In the genomic region with DNA sequence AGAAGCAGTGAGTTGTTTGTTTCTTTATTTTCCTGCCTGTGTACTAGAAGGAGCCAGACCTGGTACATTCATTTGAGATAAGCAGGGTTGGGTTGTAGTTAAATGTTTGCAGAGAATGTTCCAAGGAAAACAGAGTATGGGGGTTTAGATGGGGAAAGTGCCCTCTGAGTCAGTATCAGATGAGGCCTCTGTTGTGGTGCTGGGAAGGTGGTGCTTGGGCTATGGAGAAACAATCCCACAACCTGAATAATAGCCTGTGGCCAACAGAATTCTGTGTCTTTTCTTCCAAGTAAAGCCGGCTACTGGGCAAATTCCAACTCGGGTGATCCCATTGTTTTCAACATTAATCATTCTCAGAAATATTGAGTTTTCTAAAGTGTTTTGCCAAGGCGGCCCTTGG, we compare ENCODE assay signal across 18 cellular contexts.
A peak's percentile ranks its signal among the peaks of the same experiment; 100 is the strongest.
DNase-seq lines count a peak whose midpoint lies in the region; ATAC-seq, FAIRE-seq and TF ChIP-seq lines count a peak whose summit lies in the region.
"Had no signal": no experiment of that assay in that cellular context is flagged by ENCODE, and none has a peak within 500 bp of the region (broad histone marks: within the 10 kb centered on the region; RNA-seq: fewer than 3 reads in every experiment).

No MANE protein-coding gene starts in this region.

- no peaks in the 10 kb centered on the region for H3K36me3 Mint-ChIP-seq in MCF 10A (ENCODE audit: insufficient read depth, unreplicated experiment)
- no peaks in the 10 kb centered on the region for H3K36me3 Mint-ChIP-seq in activated CD4-positive, alpha-beta memory T cell treated with anti-CD3 and anti-CD28 coated beads, Interleukin-2, amount 10 ng/mL, durations not matched to agents 7 days and 5 days (ENCODE audit: low read depth)
- no peaks in the 10 kb centered on the region for H3K36me3 Mint-ChIP-seq in WTC11
- H3K36me3 Mint-ChIP-seq: CD8-positive, alpha-beta T cell; IgD-negative memory B cell had no signal

- H3K9me3 ChIP-seq in breast epithelium (no peaks in the 10 kb centered on the region), endothelial cell of umbilical vein (replicated peaks; ENCODE audit: control insufficient read depth, insufficient read depth, low read length) (no peaks in the 10 kb centered on the region)
- H3K9me3 ChIP-seq: BLaER1, HAP-1 had no signal

- intact Hi-C loops in MCF 10A (cut with micrococcal nuclease), result no loop called here
- intact Hi-C loops in breast epithelium (cut with DNase I; ENCODE audit: low total_unique reads), result no loop called here
- intact Hi-C loops in endothelial cell of umbilical vein (cut with micrococcal nuclease), result no loop called here

- no peak overlapping the region for H2AFZ ChIP-seq in endothelial cell of umbilical vein (ENCODE audit: low read depth, low read length)

- peak; percentile 74 for FAIRE-seq in endothelial cell of umbilical vein (lab: Jason Lieb, UNC)
- FAIRE-seq: G401.6 had no signal

- H3K4me2 ChIP-seq in endothelial cell of umbilical vein (ENCODE audit: insufficient read depth, low read length), result no peak overlapping the region
- H3K4me2 ChIP-seq: BLaER1 had no signal

- no peak for ATAC-seq in WTC11
- ATAC-seq: CD8-positive, alpha-beta T cell; PC-3 had no signal

- H3K4me1 Mint-ChIP-seq in MCF 10A (ENCODE audit: insufficient read depth, unreplicated experiment) (peaks cover 27% of the 10 kb centered on the region), WTC11 (peaks cover 5% of the 10 kb centered on the region)
- H3K4me1 Mint-ChIP-seq in activated CD4-positive, alpha-beta memory T cell treated with anti-CD3 and anti-CD28 coated beads, Interleukin-2, amount 10 ng/mL, durations not matched to agents 7 days and 5 days, result no peaks in the 10 kb centered on the region

- H3K9ac ChIP-seq in endothelial cell of umbilical vein (replicated peaks; ENCODE audit: extremely low read depth, insufficient read depth, low read length), result no peak overlapping the region
- H3K9ac ChIP-seq: BLaER1 had no signal

- POLR2A ChIA-PET in MCF 10A (lab: Yijun Ruan, JAX) (interaction anchor here (0.6 to 1.6 kb wide), 2 partner anchors 110 to 292 kb away, joined by 4 to 7 read pairs; partner anchors contain the start of gene RNF144B), endothelial cell of umbilical vein (lab: Charles Lee) (no interaction called here), WTC11 (lab: Charles Lee) (no interaction called here)
- POLR2A ChIA-PET in activated CD4-positive, alpha-beta memory T cell treated with anti-CD3 and anti-CD28 coated beads, Interleukin-2, amount 10 ng/mL, durations not matched to agents 7 days and 5 days (lab: Charles Lee), result no interaction called here

- H3K9me1 ChIP-seq in endothelial cell of umbilical vein (replicated peaks; ENCODE audit: control insufficient read depth, extremely low read depth, insufficient read depth, low read length), result no peaks in the 10 kb centered on the region

- H3K4me3 Mint-ChIP-seq in MCF 10A (ENCODE audit: unreplicated experiment) (no peak overlapping the region), WTC11 (no peak overlapping the region)
- no peak overlapping the region for H3K4me3 Mint-ChIP-seq in activated CD4-positive, alpha-beta memory T cell treated with anti-CD3 and anti-CD28 coated beads, Interleukin-2, amount 10 ng/mL, durations not matched to agents 7 days and 5 days
- H3K4me3 Mint-ChIP-seq: CD8-positive, alpha-beta T cell; IgD-negative memory B cell had no signal

- no peak overlapping the region for H3K27ac Mint-ChIP-seq in MCF 10A (ENCODE audit: low read depth, unreplicated experiment)
- H3K27ac Mint-ChIP-seq in activated CD4-positive, alpha-beta memory T cell treated with anti-CD3 and anti-CD28 coated beads, Interleukin-2, amount 10 ng/mL, durations not matched to agents 7 days and 5 days, result no peak overlapping the region
- H3K27ac Mint-ChIP-seq in WTC11, result no peak overlapping the region
- H3K27ac Mint-ChIP-seq: CD8-positive, alpha-beta T cell; IgD-negative memory B cell had no signal

- H3K4me3 ChIP-seq in breast epithelium, result no peak overlapping the region
- no peak overlapping the region for H3K4me3 ChIP-seq in endothelial cell of umbilical vein (replicated peaks in 1 of 3; ENCODE audit: insufficient read depth in 1 of 3, low read depth in 1 of 3, low read length in 3 of 3)
- H3K4me3 ChIP-seq: BLaER1, HAP-1 had no signal

- TF ChIP-seq CTCF in MCF 10A (IDR thresholded peaks at IDR 0.05; ENCODE audit: unreplicated experiment) (no peak), breast epithelium (IDR thresholded peaks at IDR 0.05) (no peak), endothelial cell of umbilical vein (IDR thresholded peaks at IDR 0.05; ENCODE audit: extremely low read depth in 1 of 2, insufficient read depth in 1 of 2, low read depth in 1 of 2, low read length in 2 of 2) (no peak), WTC11 (IDR thresholded peaks at IDR 0.05) (no peak)

- peak; percentile 31 for DNase-seq in MCF 10A (ENCODE audit: unreplicated experiment)
- no peak for DNase-seq in breast epithelium (ENCODE audit: low spot score in 2 of 2)
- DNase-seq in endothelial cell of umbilical vein (ENCODE audit: low read depth, low spot score), result peak; percentile 72
- peak; percentile 66 for DNase-seq in kidney tubule cell (ENCODE audit: low spot score)
- no peak for DNase-seq in SKM-1 treated with dmso at 0.1 percent for 144 hours (lab: John Stamatoyannopoulos, UW; ENCODE audit: unreplicated experiment)
- no peak for DNase-seq in NK-92 (lab: John Stamatoyannopoulos, UW; ENCODE audit: unreplicated experiment)
- no peak for DNase-seq in activated CD4-positive, alpha-beta memory T cell treated with anti-CD3 and anti-CD28 coated beads, Interleukin-2, amount 10 ng/mL, durations not matched to agents 7 days and 5 days
- DNase-seq in WTC11 (ENCODE audit: low spot score), result no peak
- DNase-seq: CD8-positive, alpha-beta T cell; DMS79 treated with DMSO at 0.1 percent for 48 hours; Kasumi-1; NCI-H187 treated with DMSO at 0.1 percent for 48 hours; NCI-H345; PC-3 had no signal

- H3K27ac ChIP-seq in breast epithelium, result peak overlapping the region in 1 of 2 donors; percentile 26
- no peak overlapping the region for H3K27ac ChIP-seq in endothelial cell of umbilical vein (ENCODE audit: insufficient read depth, low read depth, low read length)
- H3K27ac ChIP-seq: BLaER1 had no signal

- no peaks in the 10 kb centered on the region for H4K20me1 ChIP-seq in endothelial cell of umbilical vein (replicated peaks; ENCODE audit: control insufficient read depth, extremely low read depth, insufficient read depth, low read length)
- H4K20me1 ChIP-seq: BLaER1 had no signal

- H3K36me3 ChIP-seq in breast epithelium (no peaks in the 10 kb centered on the region), endothelial cell of umbilical vein (ENCODE audit: control insufficient read depth in 2 of 2, extremely low read depth in 1 of 2, insufficient read depth in 2 of 2, low read length in 2 of 2) (no peaks in the 10 kb centered on the region)
- H3K36me3 ChIP-seq: BLaER1, HAP-1 had no signal

- BruUV-seq in MCF 10A (replicated peaks; lab: Mats Ljungman, UMichigan) (no TSS peak), endothelial cell of umbilical vein (replicated peaks; lab: Mats Ljungman, UMichigan) (no TSS peak)

- TF ChIP-seq POLR2A in breast epithelium (IDR thresholded peaks at IDR 0.05) (no peak), endothelial cell of umbilical vein (IDR thresholded peaks at IDR 0.05; ENCODE audit: low read depth, low read length) (no peak)

- H3K27me3 Mint-ChIP-seq in MCF 10A (ENCODE audit: insufficient read depth, unreplicated experiment) (no peaks in the 10 kb centered on the region), WTC11 (ENCODE audit: low read depth) (no peaks in the 10 kb centered on the region; the same call in 1 of the 2 replicates)
- peaks cover 28% of the 10 kb centered on the region for H3K27me3 Mint-ChIP-seq in activated CD4-positive, alpha-beta memory T cell treated with anti-CD3 and anti-CD28 coated beads, Interleukin-2, amount 10 ng/mL, durations not matched to agents 7 days and 5 days
- H3K27me3 Mint-ChIP-seq: IgD-negative memory B cell had no signal

- H3K4me1 ChIP-seq in breast epithelium (peaks cover 0 to 4% of the 10 kb centered on the region in 2 donors), endothelial cell of umbilical vein (ENCODE audit: control insufficient read depth, extremely low read depth, insufficient read depth, low read length) (peaks cover 15% of the 10 kb centered on the region)
- H3K4me1 ChIP-seq: BLaER1, HAP-1 had no signal

- H3K79me2 ChIP-seq in endothelial cell of umbilical vein (ENCODE audit: control insufficient read depth, insufficient read depth, low read length), result no peaks in the 10 kb centered on the region

- H3K9me3 Mint-ChIP-seq in MCF 10A (ENCODE audit: unreplicated experiment) (no peaks in the 10 kb centered on the region), WTC11 (no peaks in the 10 kb centered on the region)
- H3K9me3 Mint-ChIP-seq in activated CD4-positive, alpha-beta memory T cell treated with anti-CD3 and anti-CD28 coated beads, Interleukin-2, amount 10 ng/mL, durations not matched to agents 7 days and 5 days, result no peaks in the 10 kb centered on the region
- H3K9me3 Mint-ChIP-seq: CD8-positive, alpha-beta T cell had no signal

- CTCF ChIA-PET in MCF 10A (lab: Yijun Ruan, JAX), result interaction anchor here (0.9 to 1.0 kb wide), 3 partner anchors 10 to 173 kb away, joined by 3 to 4 read pairs (median 4); no protein-coding TSS in a partner anchor
- CTCF ChIA-PET in endothelial cell of umbilical vein (lab: Charles Lee), result interaction anchor here (1.1 to 2.5 kb wide), 3 partner anchors 8 to 173 kb away, joined by 4 to 12 read pairs (median 5); no protein-coding TSS in a partner anchor
- CTCF ChIA-PET in activated CD4-positive, alpha-beta memory T cell treated with anti-CD3 and anti-CD28 coated beads, Interleukin-2, amount 10 ng/mL, durations not matched to agents 7 days and 5 days (lab: Charles Lee), result no interaction called here
- CTCF ChIA-PET in WTC11 (lab: Charles Lee), result no interaction called here

- dilution Hi-C loops in endothelial cell of umbilical vein (cut with MboI; ENCODE audit: extremely low pct_ligation_motif_present, low sequenced_read_pairs), result no loop called here

- H3K27me3 ChIP-seq in breast epithelium (no peaks in the 10 kb centered on the region), endothelial cell of umbilical vein (ENCODE audit: control insufficient read depth in 2 of 2, insufficient read depth in 2 of 2, low read length in 2 of 2) (no peaks in the 10 kb centered on the region)
- H3K27me3 ChIP-seq: BLaER1 had no signal

TF ChIP-seq in endothelial cell of umbilical vein, 7 proteins besides CTCF, POLR2A, EP300 and RAD21 (continues in another document):
- TF ChIP-seq GATA2 (IDR thresholded peaks at IDR 0.05; ENCODE audit: insufficient read depth, insufficient read length, low read depth, low read length), result no peak

TF ChIP-seq in WTC11, 78 proteins besides CTCF, POLR2A, EP300 and RAD21 (continues in another document):
- TF ChIP-seq SOX15 (CRISPR knock-in tag; IDR thresholded peaks at IDR 0.05) (no peak), FOXP1 (CRISPR knock-in tag; IDR thresholded peaks at IDR 0.05; ENCODE audit: borderline replicate concordance) (no peak)

Comparison
In these comparisons a context has a peak if more than half of its experiments do, and no peak if none do; other contexts are left out.
1. DNase-seq: peak in MCF 10A (single experiment), endothelial cell of umbilical vein (single experiment) and kidney tubule cell (single experiment); none in breast epithelium (0 of 2), SKM-1 treated with dmso at 0.1 percent for 144 hours (single experiment), NK-92 (single experiment), activated CD4-positive, alpha-beta memory T cell treated with anti-CD3 and anti-CD28 coated beads, Interleukin-2, amount 10 ng/mL, durations not matched to agents 7 days and 5 days (single experiment) and WTC11 (single experiment).
2. CTCF ChIA-PET loops: an anchor here in MCF 10A (0.9 to 1.0 kb wide) and endothelial cell of umbilical vein (1.1 to 2.5 kb wide); none called in activated CD4-positive, alpha-beta memory T cell treated with anti-CD3 and anti-CD28 coated beads, Interleukin-2, amount 10 ng/mL, durations not matched to agents 7 days and 5 days and WTC11.